ENCODE assay signal across 28 cellular contexts in genomic region chr6:73248192-73248898, GRCh38. TPM values are rescaled to one million over a fixed set of nuclear protein-coding genes. Genes with fewer than 3 reads are reported as not detected.
"Had no signal": no experiment of that assay in that cellular context is flagged by ENCODE, and none has a peak within 500 bp of the region (broad histone marks: within the 10 kb centered on the region; RNA-seq: fewer than 3 reads in every experiment).

No MANE protein-coding gene starts in this region.

- FAIRE-seq: small intestine, TTC549 had no signal

- H3K27me3 ChIP-seq: dorsolateral prefrontal cortex, gastrocnemius medialis, tibial nerve had no signal

- H3K9me3 Mint-ChIP-seq: activated CD4-positive, alpha-beta T cell treated with anti-CD3 and anti-CD28 coated beads, Interleukin-2, amount 10 ng/mL, durations not matched to agents 24 days and 14 days; activated naive CD4-positive, alpha-beta T cell treated with anti-CD3 and anti-CD28 coated beads, Interleukin-2, amount 50 U/mL, for 24 hours; endodermal cell; naive B cell had no signal

- H3K4me1 Mint-ChIP-seq: activated CD4-positive, alpha-beta T cell treated with anti-CD3 and anti-CD28 coated beads, Interleukin-2, amount 10 ng/mL, durations not matched to agents 24 days and 14 days; activated naive CD4-positive, alpha-beta T cell treated with anti-CD3 and anti-CD28 coated beads, Interleukin-2, amount 50 U/mL, for 24 hours; naive B cell had no signal

- ATAC-seq: gastrocnemius medialis, heart right ventricle, left colon, right cardiac atrium had no signal

- H3K9me3 ChIP-seq: gastrocnemius medialis, heart right ventricle, tibial nerve had no signal

- H3K4me3 Mint-ChIP-seq: activated CD4-positive, alpha-beta T cell treated with anti-CD3 and anti-CD28 coated beads, Interleukin-2, amount 10 ng/mL, durations not matched to agents 24 days and 14 days; activated CD8-positive, alpha-beta T cell treated with anti-CD3 and anti-CD28 coated beads, Interleukin-2, amount 10 ng/mL, durations not matched to agents 7 days and 5 days; activated naive CD4-positive, alpha-beta T cell treated with anti-CD3 and anti-CD28 coated beads, Interleukin-2, amount 50 U/mL, for 24 hours; endodermal cell; naive B cell had no signal

- H3K4me1 ChIP-seq: gastrocnemius medialis, heart right ventricle, tibial nerve had no signal

- H3K4me3 ChIP-seq: dorsolateral prefrontal cortex, gastrocnemius medialis, heart right ventricle, tibial nerve had no signal

- H3K27ac Mint-ChIP-seq: activated CD4-positive, alpha-beta T cell treated with anti-CD3 and anti-CD28 coated beads, Interleukin-2, amount 10 ng/mL, durations not matched to agents 24 days and 14 days; activated CD8-positive, alpha-beta T cell treated with anti-CD3 and anti-CD28 coated beads, Interleukin-2, amount 10 ng/mL, durations not matched to agents 7 days and 5 days; activated naive CD4-positive, alpha-beta T cell treated with anti-CD3 and anti-CD28 coated beads, Interleukin-2, amount 50 U/mL, for 24 hours; endodermal cell had no signal

- H3K36me3 ChIP-seq: gastrocnemius medialis, heart right ventricle, tibial nerve had no signal

- DNase-seq: activated CD4-positive, alpha-beta T cell treated with anti-CD3 and anti-CD28 coated beads, Interleukin-2, amount 10 ng/mL, durations not matched to agents 24 days and 14 days; activated CD4-positive, CD25-positive, alpha-beta regulatory T cell; activated CD8-positive, alpha-beta memory T cell treated with anti-CD3 and anti-CD28 coated beads, Interleukin-2, amount 50 U/mL, for 4 hours; activated CD8-positive, alpha-beta T cell treated with anti-CD3 and anti-CD28 coated beads, Interleukin-2, amount 10 ng/mL, durations not matched to agents 7 days and 5 days; activated effector memory CD4-positive, alpha-beta T cell treated with anti-CD3 and anti-CD28 coated beads, Interleukin-2, amount 50 U/mL, for 16 hours; activated T-cell treated with anti-CD3 and anti-CD28 coated beads, Interleukin-2, amount 50 U/mL, for 48 hours; amniotic stem cell; dorsolateral prefrontal cortex; endodermal cell; erythroblast; gastrocnemius medialis; heart right ventricle; left colon; mammary epithelial cell; naive B cell; right cardiac atrium; small intestine; stimulated activated CD4-positive, alpha-beta T cell treated with anti-CD3 and anti-CD28 coated beads, Interleukin-4, amount 100 ng/mL, for 4 hours; stimulated activated CD8-positive, alpha-beta memory T cell treated with anti-CD3 and anti-CD28 coated beads, Interleukin-4, amount 100 ng/mL, for 48 hours; stimulated activated naive CD4-positive, alpha-beta T cell treated with Interleukin-2 at 50 U/mL for 16 hours; substantia nigra had no signal

- H3K27ac ChIP-seq: dorsolateral prefrontal cortex, gastrocnemius medialis, heart right ventricle, tibial nerve had no signal

- H3K27me3 Mint-ChIP-seq: activated naive CD4-positive, alpha-beta T cell treated with anti-CD3 and anti-CD28 coated beads, Interleukin-2, amount 50 U/mL, for 24 hours had no signal

- H3K36me3 Mint-ChIP-seq: activated naive CD4-positive, alpha-beta T cell treated with anti-CD3 and anti-CD28 coated beads, Interleukin-2, amount 50 U/mL, for 24 hours; naive B cell had no signal

RNA-seq across cellular contexts. Expression of gene KHDC1, which starts 14.7 kb away (rescaled TPM):
- total RNA-seq: gastrocnemius medialis had no signal

RNA-seq across cellular contexts. Expression of gene KHDC1L, which starts 23.0 kb away (rescaled TPM):
- total RNA-seq: activated CD4-positive, alpha-beta T cell treated with anti-CD3 and anti-CD28 coated beads, Interleukin-2, amount 10 ng/mL, durations not matched to agents 24 days and 14 days; activated CD8-positive, alpha-beta T cell treated with anti-CD3 and anti-CD28 coated beads, Interleukin-2, amount 10 ng/mL, durations not matched to agents 7 days and 5 days; cardiac septum; endodermal cell; gastrocnemius medialis; heart right ventricle; left colon; mammary epithelial cell; mononuclear cell; posterior vena cava; right cardiac atrium; T-helper 2 cell treated with Interferon-gamma antibody and Interleukin-4, amounts not matched to agents 100 ng/mL and 5 ng/mL, for 36 hours had no signal
- polyA plus RNA-seq: heart right ventricle, right cardiac atrium, small intestine had no signal
